ENCODE assay signal across 2 cellular contexts in the genomic region with DNA sequence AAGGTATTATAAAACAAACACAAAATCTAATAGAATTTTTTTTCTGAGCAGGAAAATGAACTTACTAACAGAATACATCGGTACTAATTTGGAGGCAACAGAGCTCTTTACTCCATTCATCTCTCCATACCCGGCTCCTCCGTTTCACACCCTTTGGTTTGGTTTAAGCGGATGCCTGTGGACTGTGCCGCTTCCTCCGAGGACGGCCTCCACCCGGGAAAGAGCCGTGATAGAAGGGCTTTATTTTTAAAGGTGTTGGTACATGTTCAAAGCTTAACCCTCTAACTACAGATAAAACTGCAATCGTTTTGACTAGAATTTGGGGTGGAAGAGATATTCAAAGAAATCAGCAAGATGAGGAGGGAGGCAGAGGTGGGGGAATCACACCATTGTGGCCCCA.
TF ChIP-seq lines count a peak whose summit lies in the region.

No MANE protein-coding gene starts in this region.

TF ChIP-seq in neural cell, 6 proteins besides CTCF, POLR2A, EP300 and RAD21:
- TF ChIP-seq, protein P1, sequence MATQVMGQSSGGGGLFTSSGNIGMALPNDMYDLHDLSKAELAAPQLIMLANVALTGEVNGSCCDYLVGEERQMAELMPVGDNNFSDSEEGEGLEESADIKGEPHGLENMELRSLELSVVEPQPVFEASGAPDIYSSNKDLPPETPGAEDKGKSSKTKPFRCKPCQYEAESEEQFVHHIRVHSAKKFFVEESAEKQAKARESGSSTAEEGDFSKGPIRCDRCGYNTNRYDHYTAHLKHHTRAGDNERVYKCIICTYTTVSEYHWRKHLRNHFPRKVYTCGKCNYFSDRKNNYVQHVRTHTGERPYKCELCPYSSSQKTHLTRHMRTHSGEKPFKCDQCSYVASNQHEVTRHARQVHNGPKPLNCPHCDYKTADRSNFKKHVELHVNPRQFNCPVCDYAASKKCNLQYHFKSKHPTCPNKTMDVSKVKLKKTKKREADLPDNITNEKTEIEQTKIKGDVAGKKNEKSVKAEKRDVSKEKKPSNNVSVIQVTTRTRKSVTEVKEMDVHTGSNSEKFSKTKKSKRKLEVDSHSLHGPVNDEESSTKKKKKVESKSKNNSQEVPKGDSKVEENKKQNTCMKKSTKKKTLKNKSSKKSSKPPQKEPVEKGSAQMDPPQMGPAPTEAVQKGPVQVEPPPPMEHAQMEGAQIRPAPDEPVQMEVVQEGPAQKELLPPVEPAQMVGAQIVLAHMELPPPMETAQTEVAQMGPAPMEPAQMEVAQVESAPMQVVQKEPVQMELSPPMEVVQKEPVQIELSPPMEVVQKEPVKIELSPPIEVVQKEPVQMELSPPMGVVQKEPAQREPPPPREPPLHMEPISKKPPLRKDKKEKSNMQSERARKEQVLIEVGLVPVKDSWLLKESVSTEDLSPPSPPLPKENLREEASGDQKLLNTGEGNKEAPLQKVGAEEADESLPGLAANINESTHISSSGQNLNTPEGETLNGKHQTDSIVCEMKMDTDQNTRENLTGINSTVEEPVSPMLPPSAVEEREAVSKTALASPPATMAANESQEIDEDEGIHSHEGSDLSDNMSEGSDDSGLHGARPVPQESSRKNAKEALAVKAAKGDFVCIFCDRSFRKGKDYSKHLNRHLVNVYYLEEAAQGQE (IDR thresholded peaks at IDR 0.05; ENCODE audit: borderline replicate concordance), result no peak
- TF ChIP-seq POLR2AphosphoS5 (IDR thresholded peaks at IDR 0.05), result peak; percentile 9

TF ChIP-seq in SK-N-SH treated with all-trans-retinoic acid at 6 μM for 48 hours, 23 proteins besides CTCF, POLR2A, EP300 and RAD21 (continued from another document):
- TF ChIP-seq PPARA (CRISPR knock-in tag; IDR thresholded peaks at IDR 0.05; ENCODE audit: borderline replicate concordance) (no peak), ZFP3 (CRISPR knock-in tag; IDR thresholded peaks at IDR 0.05) (no peak), ARNTL (CRISPR knock-in tag; IDR thresholded peaks at IDR 0.05; ENCODE audit: borderline replicate concordance, low read depth) (no peak), OSR1 (CRISPR knock-in tag; IDR thresholded peaks at IDR 0.05) (no peak), SNAI2 (CRISPR knock-in tag; IDR thresholded peaks at IDR 0.05) (no peak), TCF4 (CRISPR knock-in tag; IDR thresholded peaks at IDR 0.05; ENCODE audit: borderline replicate concordance) (no peak), ESRRG (CRISPR knock-in tag; IDR thresholded peaks at IDR 0.05) (no peak), BACH2 (CRISPR knock-in tag; IDR thresholded peaks at IDR 0.05; ENCODE audit: borderline replicate concordance) (no peak), ISL1 (CRISPR knock-in tag; IDR thresholded peaks at IDR 0.05) (no peak)
- TF ChIP-seq, protein P2, sequence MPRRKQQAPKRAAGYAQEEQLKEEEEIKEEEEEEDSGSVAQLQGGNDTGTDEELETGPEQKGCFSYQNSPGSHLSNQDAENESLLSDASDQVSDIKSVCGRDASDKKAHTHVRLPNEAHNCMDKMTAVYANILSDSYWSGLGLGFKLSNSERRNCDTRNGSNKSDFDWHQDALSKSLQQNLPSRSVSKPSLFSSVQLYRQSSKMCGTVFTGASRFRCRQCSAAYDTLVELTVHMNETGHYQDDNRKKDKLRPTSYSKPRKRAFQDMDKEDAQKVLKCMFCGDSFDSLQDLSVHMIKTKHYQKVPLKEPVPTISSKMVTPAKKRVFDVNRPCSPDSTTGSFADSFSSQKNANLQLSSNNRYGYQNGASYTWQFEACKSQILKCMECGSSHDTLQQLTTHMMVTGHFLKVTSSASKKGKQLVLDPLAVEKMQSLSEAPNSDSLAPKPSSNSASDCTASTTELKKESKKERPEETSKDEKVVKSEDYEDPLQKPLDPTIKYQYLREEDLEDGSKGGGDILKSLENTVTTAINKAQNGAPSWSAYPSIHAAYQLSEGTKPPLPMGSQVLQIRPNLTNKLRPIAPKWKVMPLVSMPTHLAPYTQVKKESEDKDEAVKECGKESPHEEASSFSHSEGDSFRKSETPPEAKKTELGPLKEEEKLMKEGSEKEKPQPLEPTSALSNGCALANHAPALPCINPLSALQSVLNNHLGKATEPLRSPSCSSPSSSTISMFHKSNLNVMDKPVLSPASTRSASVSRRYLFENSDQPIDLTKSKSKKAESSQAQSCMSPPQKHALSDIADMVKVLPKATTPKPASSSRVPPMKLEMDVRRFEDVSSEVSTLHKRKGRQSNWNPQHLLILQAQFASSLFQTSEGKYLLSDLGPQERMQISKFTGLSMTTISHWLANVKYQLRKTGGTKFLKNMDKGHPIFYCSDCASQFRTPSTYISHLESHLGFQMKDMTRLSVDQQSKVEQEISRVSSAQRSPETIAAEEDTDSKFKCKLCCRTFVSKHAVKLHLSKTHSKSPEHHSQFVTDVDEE (CRISPR knock-in tag; IDR thresholded peaks at IDR 0.05), result no peak
